Comparison of ENCODE assay signal across 13 cellular contexts in the genomic region with DNA sequence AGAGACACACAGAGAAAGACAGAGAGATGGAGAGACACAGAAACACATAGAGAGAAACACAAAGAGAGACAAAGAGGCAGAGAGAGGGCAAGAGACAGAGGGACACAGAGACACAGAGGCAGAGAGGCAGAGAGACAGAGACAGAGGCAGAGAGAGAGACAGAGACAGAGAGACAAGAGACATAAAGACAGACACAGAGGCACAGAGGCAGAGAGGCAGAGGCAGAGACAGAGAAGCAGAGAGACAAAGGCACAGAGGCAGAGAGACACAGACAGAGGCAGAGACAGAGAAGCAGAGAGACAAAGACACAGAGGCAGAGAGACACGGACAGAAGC. TPM values are rescaled to one million over a fixed set of nuclear protein-coding genes. Genes with fewer than 3 reads are reported as not detected.
A peak's percentile ranks its signal among the peaks of the same experiment; 100 is the strongest.
DNase-seq lines count a peak whose midpoint lies in the region; ATAC-seq and TF ChIP-seq lines count a peak whose summit lies in the region.
"Had no signal": no experiment of that assay in that cellular context is flagged by ENCODE, and none has a peak within 500 bp of the region (broad histone marks: within the 10 kb centered on the region; RNA-seq: fewer than 3 reads in every experiment).

No MANE protein-coding gene starts in this region.

- WGBS in mammary epithelial cell (ENCODE audit: low coverage, missing lambda C conversion rate) = 85% methylated on average over 1 of the region's 1 CpG
- 60 to 74% methylated on average over 1 of the region's 1 CpG for WGBS in upper lobe of left lung, 2 donors
- 38 to 51% methylated on average over 1 of the region's 1 CpG for WGBS in GM23248 (ENCODE audit: low coverage in 1 of 2, low lambda C conversion rate in 2 of 2, missing lambda C conversion rate in 2 of 2), 2 experiments
- 59 to 72% methylated on average over 1 of the region's 1 CpG for WGBS in sigmoid colon, 2 donors

- H3K4me3 Mint-ChIP-seq in MCF 10A (ENCODE audit: unreplicated experiment) (peak overlapping the region; percentile 13), memory B cell (peak overlapping the region; percentile 63)
- H3K4me3 Mint-ChIP-seq in activated T-helper 2 cell treated with anti-CD3 and anti-CD28 coated beads, Interferon-gamma antibody, Interleukin-2, Interleukin-4, amounts not matched to agents 10 μg/mL and 5 μg/mL and 100 μg/mL, durations not matched to agents 14 hours and 24 hours and 36 hours (ENCODE audit: low read depth) = peak overlapping the region; percentile 73
- H3K4me3 Mint-ChIP-seq: endodermal cell had no signal

- H3K27ac Mint-ChIP-seq in MCF 10A (ENCODE audit: low read depth, unreplicated experiment) (peak overlapping the region; percentile 77), memory B cell (peak overlapping the region; percentile 53)
- H3K27ac Mint-ChIP-seq in activated T-helper 2 cell treated with anti-CD3 and anti-CD28 coated beads, Interferon-gamma antibody, Interleukin-2, Interleukin-4, amounts not matched to agents 10 μg/mL and 5 μg/mL and 100 μg/mL, durations not matched to agents 14 hours and 24 hours and 36 hours = peak overlapping the region; percentile 95
- H3K27ac Mint-ChIP-seq: endodermal cell had no signal

- DNase-seq in MCF 10A (ENCODE audit: unreplicated experiment) (no peak), mammary epithelial cell (no peak), memory B cell (ENCODE audit: low spot score in 2 of 2) (no peak), upper lobe of left lung (no peak), GM23248 (no peak), sigmoid colon (no peak)
- no peak for DNase-seq in activated T-helper 2 cell treated with anti-CD3 and anti-CD28 coated beads, Interferon-gamma antibody, Interleukin-2, Interleukin-4, amounts not matched to agents 10 μg/mL and 5 μg/mL and 100 μg/mL, durations not matched to agents 14 hours and 24 hours and 36 hours (ENCODE audit: low spot score)
- DNase-seq: endodermal cell, NCI-H1105, NCI-H82 had no signal

- H4K20me1 ChIP-seq in mammary epithelial cell (ENCODE audit: insufficient read depth, low read length) (no peaks in the 10 kb centered on the region), GM23248 (ENCODE audit: insufficient read depth) (no peaks in the 10 kb centered on the region)

- TF ChIP-seq POLR2A in upper lobe of left lung (IDR thresholded peaks at IDR 0.05) = no peak
- no peak for TF ChIP-seq POLR2A in sigmoid colon (IDR thresholded peaks at IDR 0.05)

- no peak overlapping the region for H2AFZ ChIP-seq in mammary epithelial cell (ENCODE audit: low read depth, low read length)
- H2AFZ ChIP-seq in GM23248 = no peak overlapping the region

- H3K9me2 ChIP-seq in GM23248 (ENCODE audit: insufficient read depth) = no peaks in the 10 kb centered on the region
- H3K9me2 ChIP-seq: SK-N-SH had no signal

- H3K9me3 ChIP-seq in mammary epithelial cell (replicated peaks; ENCODE audit: insufficient read depth, low read length) (no peaks in the 10 kb centered on the region), upper lobe of left lung (no peaks in the 10 kb centered on the region), GM23248 (ENCODE audit: low read depth) (no peaks in the 10 kb centered on the region), sigmoid colon (no peaks in the 10 kb centered on the region)
- H3K9me3 ChIP-seq: SK-N-SH had no signal

- BruUV-seq in MCF 10A (replicated peaks; lab: Mats Ljungman, UMichigan) (no TSS peak), mammary epithelial cell (replicated peaks; lab: Mats Ljungman, UMichigan) (no TSS peak)

- no peaks in the 10 kb centered on the region for H3K9me3 Mint-ChIP-seq in MCF 10A (ENCODE audit: unreplicated experiment)
- no peaks in the 10 kb centered on the region for H3K9me3 Mint-ChIP-seq in activated T-helper 2 cell treated with anti-CD3 and anti-CD28 coated beads, Interferon-gamma antibody, Interleukin-2, Interleukin-4, amounts not matched to agents 10 μg/mL and 5 μg/mL and 100 μg/mL, durations not matched to agents 14 hours and 24 hours and 36 hours
- no peaks in the 10 kb centered on the region for H3K9me3 Mint-ChIP-seq in memory B cell
- H3K9me3 Mint-ChIP-seq: endodermal cell had no signal

- H3K4me1 Mint-ChIP-seq in MCF 10A (ENCODE audit: insufficient read depth, unreplicated experiment) = peaks cover 40% of the 10 kb centered on the region
- peaks cover 37% of the 10 kb centered on the region for H3K4me1 Mint-ChIP-seq in activated T-helper 2 cell treated with anti-CD3 and anti-CD28 coated beads, Interferon-gamma antibody, Interleukin-2, Interleukin-4, amounts not matched to agents 10 μg/mL and 5 μg/mL and 100 μg/mL, durations not matched to agents 14 hours and 24 hours and 36 hours (ENCODE audit: low read depth)
- peaks cover 62% of the 10 kb centered on the region for H3K4me1 Mint-ChIP-seq in memory B cell
- H3K4me1 Mint-ChIP-seq: endodermal cell had no signal

- H3K27me3 Mint-ChIP-seq in MCF 10A (ENCODE audit: insufficient read depth, unreplicated experiment) (no peaks in the 10 kb centered on the region), memory B cell (no peaks in the 10 kb centered on the region)
- H3K27me3 Mint-ChIP-seq in activated T-helper 2 cell treated with anti-CD3 and anti-CD28 coated beads, Interferon-gamma antibody, Interleukin-2, Interleukin-4, amounts not matched to agents 10 μg/mL and 5 μg/mL and 100 μg/mL, durations not matched to agents 14 hours and 24 hours and 36 hours (ENCODE audit: low read depth) = peaks cover 1% of the 10 kb centered on the region

- POLR2A ChIA-PET in MCF 10A (lab: Yijun Ruan, JAX) = interaction anchor here (0.7 kb wide), 1 partner anchor 8 kb away, joined by 3 read pairs; no protein-coding TSS in a partner anchor

- dilution Hi-C loops in mammary epithelial cell (cut with HindIII; ENCODE audit: low sequenced_read_pairs) = loop anchor here (5.0 kb wide), 2 partner anchors 57 to 103 kb away; no protein-coding TSS in a partner anchor

- no peak overlapping the region for H3K4me2 ChIP-seq in mammary epithelial cell (ENCODE audit: insufficient read depth, low read depth, low read length)
- H3K4me2 ChIP-seq in GM23248 (ENCODE audit: unreplicated experiment) = no peak overlapping the region
- H3K4me2 ChIP-seq: SK-N-SH had no signal

- H3K36me3 ChIP-seq in mammary epithelial cell (ENCODE audit: insufficient read depth, low read length) (peaks cover 4% of the 10 kb centered on the region), upper lobe of left lung (no peaks in the 10 kb centered on the region), GM23248 (ENCODE audit: low read depth) (no peaks in the 10 kb centered on the region), sigmoid colon (no peaks in the 10 kb centered on the region)

- ATAC-seq in memory B cell (ENCODE audit: low read depth) (no peak), upper lobe of left lung (ENCODE audit: low FRiP score in 2 of 2) (no peak), GM18519 (IDR thresholded peaks at IDR 0.05; ENCODE audit: low FRiP score, unreplicated experiment) (no peak)

- H3K9ac ChIP-seq in mammary epithelial cell (ENCODE audit: insufficient read depth, low read length) (no peak overlapping the region), GM23248 (no peak overlapping the region)
- H3K9ac ChIP-seq: SK-N-SH had no signal

- intact Hi-C loops in MCF 10A (cut with micrococcal nuclease) (no loop called here), mammary epithelial cell (cut with micrococcal nuclease) (no loop called here), sigmoid colon (cut with DNase I) (no loop called here)
- intact Hi-C loops in activated T-helper 2 cell treated with anti-CD3 and anti-CD28 coated beads, Interferon-gamma antibody, Interleukin-2, Interleukin-4, amounts not matched to agents 10 μg/mL and 5 μg/mL and 100 μg/mL, durations not matched to agents 14 hours and 24 hours and 36 hours (cut with micrococcal nuclease) = no loop called here

- CTCF ChIA-PET in MCF 10A (lab: Yijun Ruan, JAX) = interaction anchor here (1.0 to 1.3 kb wide), 2 partner anchors 12 to 298 kb away, joined by 3 to 4 read pairs; no protein-coding TSS in a partner anchor
- CTCF ChIA-PET in mammary epithelial cell (lab: Charles Lee; ENCODE audit: low non-redundant PET) = no interaction called here

- TF ChIP-seq CTCF in MCF 10A (IDR thresholded peaks at IDR 0.05; ENCODE audit: unreplicated experiment) (no peak), mammary epithelial cell (conservative IDR thresholded peaks at IDR 0.05 in 1 of 2, IDR thresholded peaks at IDR 0.05 in 1 of 2; ENCODE audit: extremely low read depth in 1 of 2, insufficient read depth in 1 of 2, low read depth in 1 of 2, low read length in 2 of 2) (no peak), upper lobe of left lung (IDR thresholded peaks at IDR 0.05) (no peak), sigmoid colon (IDR thresholded peaks at IDR 0.05) (no peak)

- H3K27ac ChIP-seq in mammary epithelial cell (ENCODE audit: insufficient read depth, low read depth, low read length) (no peak overlapping the region), upper lobe of left lung (peak overlapping the region; percentile 52 to 85 (median 70)), GM23248 (no peak overlapping the region), sigmoid colon (no peak overlapping the region)

- H3F3A ChIP-seq in GM23248 (ENCODE audit: insufficient read depth) = no peaks in the 10 kb centered on the region

- H3K79me2 ChIP-seq in mammary epithelial cell (ENCODE audit: insufficient read depth, low read length) (no peaks in the 10 kb centered on the region), GM23248 (ENCODE audit: insufficient read depth) (no peaks in the 10 kb centered on the region)

- H3K4me3 ChIP-seq in mammary epithelial cell (replicated peaks in 1 of 3; ENCODE audit: insufficient read depth in 1 of 3, low read depth in 2 of 3, low read length in 3 of 3) (no peak overlapping the region), upper lobe of left lung (no peak overlapping the region), GM23248 (no peak overlapping the region), sigmoid colon (no peak overlapping the region)
- H3K4me3 ChIP-seq: lung had no signal

- in situ Hi-C loops in mammary epithelial cell (cut with MboI; ENCODE audit: low sequenced_read_pairs in 2 of 2) (no loop called here), GM23248 (cut with MboI) (no loop called here)

- no peak for TF ChIP-seq EP300 in upper lobe of left lung (IDR thresholded peaks at IDR 0.05)
- no peak for TF ChIP-seq EP300 in sigmoid colon (IDR thresholded peaks at IDR 0.05)

- H3K36me3 Mint-ChIP-seq in MCF 10A (ENCODE audit: insufficient read depth, unreplicated experiment) (peaks cover 25% of the 10 kb centered on the region), memory B cell (no peaks in the 10 kb centered on the region)
- no peaks in the 10 kb centered on the region for H3K36me3 Mint-ChIP-seq in activated T-helper 2 cell treated with anti-CD3 and anti-CD28 coated beads, Interferon-gamma antibody, Interleukin-2, Interleukin-4, amounts not matched to agents 10 μg/mL and 5 μg/mL and 100 μg/mL, durations not matched to agents 14 hours and 24 hours and 36 hours (ENCODE audit: low read depth)

- H3K4me1 ChIP-seq in mammary epithelial cell (ENCODE audit: insufficient read depth, low read length) (peaks cover 12% of the 10 kb centered on the region), upper lobe of left lung (peaks cover 19 to 40% (median 33%) of the 10 kb centered on the region in 4 donors), GM23248 (ENCODE audit: insufficient read depth) (no peaks in the 10 kb centered on the region), sigmoid colon (no peaks in the 10 kb centered on the region)

- H3K27me3 ChIP-seq in mammary epithelial cell (ENCODE audit: insufficient read depth, low read length) (no peaks in the 10 kb centered on the region), upper lobe of left lung (no peaks in the 10 kb centered on the region), GM23248 (replicated peaks; ENCODE audit: insufficient read depth) (no peaks in the 10 kb centered on the region; the same call in 1 of the 2 replicates), sigmoid colon (no peaks in the 10 kb centered on the region)

RNA-seq across cellular contexts. Expression of a gene that starts 6.3 kb away (rescaled TPM):
- total RNA-seq in MCF 10A (2022) = 43.3 and 77.7 TPM in 2 replicates
- total RNA-seq in mammary epithelial cell = 10 to 100 TPM in 1 of 2 donors, 1 to 10 TPM in 1; 8.8 to 44.7 TPM
- polyA plus RNA-seq in mammary epithelial cell = 34.8 TPM
- 4.3 TPM for polyA minus RNA-seq in mammary epithelial cell
- total RNA-seq in activated T-helper 2 cell treated with anti-CD3 and anti-CD28 coated beads, Interferon-gamma antibody, Interleukin-2, Interleukin-4, amounts not matched to agents 10 μg/mL and 5 μg/mL and 100 μg/mL, durations not matched to agents 14 hours and 24 hours and 36 hours = 0.27 TPM in 1 of 2 replicates, not detected in the other
- total RNA-seq in upper lobe of left lung = 10 to 100 TPM in 5 of 6 donors, 1 to 10 TPM in 1; 7.3 to 28.3 (median 16.7) TPM
- not detected in 2 replicates for total RNA-seq in GM23248 (2014; rRNA removed; shearing (Covaris generic))
- polyA plus RNA-seq in GM23248 (2016; fragmentation: Nextera tagmentation; extraction: Ambion mirVana) = not detected in 2 replicates
- not detected for total RNA-seq in sigmoid colon
- polyA plus RNA-seq in sigmoid colon = 1 to 10 TPM in 2 of 3 donors, not detected in 1; 1.7 to 2.4 TPM
- total RNA-seq: endodermal cell had no signal
- polyA plus RNA-seq: SK-N-SH had no signal

RNA-seq across cellular contexts. Expression of a gene that starts 7.8 kb away (rescaled TPM):
- 3.3 and 3.7 TPM in 2 replicates for total RNA-seq in MCF 10A (2022)
- 1 to 10 TPM in 1 of 2 donors, under 1 TPM in 1; 0.17 to 2.0 TPM for total RNA-seq in mammary epithelial cell
- not detected for polyA plus RNA-seq in mammary epithelial cell
- not detected for polyA minus RNA-seq in mammary epithelial cell
- 442 and 449 TPM in 2 replicates for total RNA-seq in activated T-helper 2 cell treated with anti-CD3 and anti-CD28 coated beads, Interferon-gamma antibody, Interleukin-2, Interleukin-4, amounts not matched to agents 10 μg/mL and 5 μg/mL and 100 μg/mL, durations not matched to agents 14 hours and 24 hours and 36 hours
- total RNA-seq in upper lobe of left lung = 100 to 1,000 TPM in 2 of 6 donors, 10 to 100 TPM in 4; 29.3 to 162 (median 66.2) TPM
- total RNA-seq in GM23248 (2014; rRNA removed; shearing (Covaris generic)) = not detected in 2 replicates
- 0.36 and 1.3 TPM in 2 replicates for polyA plus RNA-seq in GM23248 (2016; fragmentation: Nextera tagmentation; extraction: Ambion mirVana)
- 10 to 100 TPM in 2 of 4 donors, 1 to 10 TPM in 2; 8.7 to 32.7 (median 12.4) TPM for total RNA-seq in sigmoid colon
- polyA plus RNA-seq in sigmoid colon = 10 to 100 TPM; 46.0 to 80.2 (median 55.9) TPM
- total RNA-seq: endodermal cell had no signal

RNA-seq across cellular contexts. Expression of a gene that starts 10.3 kb away (rescaled TPM):
- total RNA-seq in MCF 10A (2022) (141 and 308 TPM in 2 replicates), mammary epithelial cell (100 to 1,000 TPM; 103 to 209 TPM), upper lobe of left lung (10 to 100 TPM in 4 of 6 donors, 1 to 10 TPM in 2; 7.4 to 31.3 (median 22.9) TPM), sigmoid colon (not detected)
- polyA plus RNA-seq in mammary epithelial cell (57.2 TPM), GM23248 (2016; fragmentation: Nextera tagmentation; extraction: Ambion mirVana) (not detected in 2 replicates), sigmoid colon (1 to 10 TPM in 2 of 3 donors, not detected in 1; 1.8 to 5.4 TPM)
- polyA minus RNA-seq in mammary epithelial cell = 4.9 TPM
- total RNA-seq in activated T-helper 2 cell treated with anti-CD3 and anti-CD28 coated beads, Interferon-gamma antibody, Interleukin-2, Interleukin-4, amounts not matched to agents 10 μg/mL and 5 μg/mL and 100 μg/mL, durations not matched to agents 14 hours and 24 hours and 36 hours = not detected in 2 replicates
- total RNA-seq in GM23248 (2014; rRNA removed; shearing (Covaris generic)) = not detected in 2 replicates
- total RNA-seq: endodermal cell had no signal
- polyA plus RNA-seq: SK-N-SH had no signal

RNA-seq across cellular contexts. Expression of a gene that starts 46.6 kb away (rescaled TPM):
- total RNA-seq in MCF 10A (2022) (not detected in 2 replicates), mammary epithelial cell (not detected), upper lobe of left lung (not detected), sigmoid colon (not detected)
- polyA plus RNA-seq in mammary epithelial cell (not detected), GM23248 (2016; fragmentation: Nextera tagmentation; extraction: Ambion mirVana) (not detected in 2 replicates), sigmoid colon (under 1 TPM in 1 of 3 donors, not detected in 2; 0.13 TPM)
- polyA minus RNA-seq in mammary epithelial cell = not detected
- total RNA-seq in activated T-helper 2 cell treated with anti-CD3 and anti-CD28 coated beads, Interferon-gamma antibody, Interleukin-2, Interleukin-4, amounts not matched to agents 10 μg/mL and 5 μg/mL and 100 μg/mL, durations not matched to agents 14 hours and 24 hours and 36 hours = 0.05 TPM in 1 of 2 replicates, not detected in the other
- total RNA-seq in GM23248 (2014; rRNA removed; shearing (Covaris generic)) = not detected in 2 replicates
- total RNA-seq: endodermal cell, lung had no signal
- polyA plus RNA-seq: SK-N-SH had no signal

Comparison
In these comparisons a context has a peak if more than half of its experiments do, and no peak if none do; other contexts are left out.
1. H3K4me3 Mint-ChIP-seq: peak in every context shown above with its lines; median percentile 73 in activated T-helper 2 cell treated with anti-CD3 and anti-CD28 coated beads, Interferon-gamma antibody, Interleukin-2, Interleukin-4, amounts not matched to agents 10 μg/mL and 5 μg/mL and 100 μg/mL, durations not matched to agents 14 hours and 24 hours and 36 hours; 63 in memory B cell; 13 in MCF 10A.
2. H3K27ac ChIP-seq: peak in upper lobe of left lung (4 of 4); none in mammary epithelial cell (single experiment), GM23248 (single experiment) and sigmoid colon (0 of 4).
3. Peak in every context shown above with its lines, with median percentiles within 50 percentile points of each other: H3K27ac Mint-ChIP-seq.